ENCODE assay signal across 9 cellular contexts in genomic region chr12:132142679-132143327, GRCh38. TPM values are rescaled to one million over a fixed set of nuclear protein-coding genes. Genes with fewer than 3 reads are reported as not detected.
DNase-seq lines count a peak whose midpoint lies in the region; ATAC-seq and TF ChIP-seq lines count a peak whose summit lies in the region.
"Had no signal": no experiment of that assay in that cellular context is flagged by ENCODE, and none has a peak within 500 bp of the region (broad histone marks: within the 10 kb centered on the region; RNA-seq: fewer than 3 reads in every experiment).

No MANE protein-coding gene starts in this region.

- intact Hi-C loops in prostate gland (cut with DNase I): no loop called here

- H3K36me3 ChIP-seq in GM06990 (ENCODE audit: control insufficient read depth, insufficient read depth, low read length) (peaks cover 37% of the 10 kb centered on the region), RWPE2 (ENCODE audit: low read depth) (peaks cover 49% of the 10 kb centered on the region), prostate gland (peaks cover 18 to 21% of the 10 kb centered on the region in 2 donors)

- ATAC-seq in RWPE2 (ENCODE audit: low read depth) (no peak), GM19395 (IDR thresholded peaks at IDR 0.05; ENCODE audit: unreplicated experiment) (no peak)

- TF ChIP-seq POLR2A in prostate gland (IDR thresholded peaks at IDR 0.05): no peak

- DNase-seq in GM06990 (ENCODE audit: extremely low read depth, insufficient read length): no peak
- DNase-seq in RWPE2 (ENCODE audit: low spot score): peak; percentile 47
- no peak for DNase-seq in fibroblast of mammary gland (ENCODE audit: low read depth)
- DNase-seq in prostate gland (ENCODE audit: low spot score): no peak
- DNase-seq in kidney glomerular epithelial cell (lab: John Stamatoyannopoulos, UW): no peak
- DNase-seq in NCI-H226: no peak
- no peak for DNase-seq in cortex of kidney (lab: John Stamatoyannopoulos, UW)
- DNase-seq: NK-92 treated with Interleukin-12 subunit alpha and Interleukin-12 subunit beta, amount 100 ng/mL, for 24 hours had no signal

- H3K27ac ChIP-seq in RWPE2 (ENCODE audit: poor library complexity, severe bottlenecking): no peak overlapping the region
- no peak overlapping the region for H3K27ac ChIP-seq in prostate gland

- H3K4me1 ChIP-seq in RWPE2 (ENCODE audit: insufficient read depth, poor library complexity, severe bottlenecking): no peaks in the 10 kb centered on the region
- H3K4me1 ChIP-seq in prostate gland (replicated peaks): peaks cover 14% of the 10 kb centered on the region

- H3K4me3 ChIP-seq in GM06990 (replicated peaks; ENCODE audit: low read depth, low read length): peak overlapping the region; percentile 92
- H3K4me3 ChIP-seq in RWPE2 (ENCODE audit: severe bottlenecking): peak overlapping the region; percentile 92
- H3K4me3 ChIP-seq in fibroblast of mammary gland (ENCODE audit: control insufficient read depth, low read depth, low read length): peak overlapping the region; percentile 57
- peak overlapping the region; percentile 99 for H3K4me3 ChIP-seq in prostate gland

- TF ChIP-seq CTCF in GM06990 (IDR thresholded peaks at IDR 0.05; ENCODE audit: insufficient read depth, low read length, poor library complexity, severe bottlenecking): no peak
- TF ChIP-seq CTCF in RWPE2 (IDR thresholded peaks at IDR 0.05; ENCODE audit: poor library complexity, severe bottlenecking): no peak
- TF ChIP-seq CTCF in fibroblast of mammary gland (conservative IDR thresholded peaks at IDR 0.05; ENCODE audit: control insufficient read depth, insufficient read depth, low read depth, low read length): no peak
- no peak for TF ChIP-seq CTCF in prostate gland (IDR thresholded peaks at IDR 0.05)

- 74% methylated on average over 24 of the region's 24 CpGs for WGBS in prostate gland

- H3K9me3 ChIP-seq in RWPE2 (ENCODE audit: severe bottlenecking) (no peaks in the 10 kb centered on the region), prostate gland (no peaks in the 10 kb centered on the region)

- H3K27me3 ChIP-seq in GM06990 (replicated peaks; ENCODE audit: control insufficient read depth, insufficient read depth, low read length) (no peaks in the 10 kb centered on the region), RWPE2 (ENCODE audit: insufficient read depth, poor library complexity, severe bottlenecking) (no peaks in the 10 kb centered on the region), prostate gland (replicated peaks; ENCODE audit: insufficient read depth) (no peaks in the 10 kb centered on the region)

RNA-seq across cellular contexts. Expression of gene DDX51, which starts 1.3 kb away (rescaled TPM):
- 10 to 100 TPM; 12.7 to 29.0 TPM for total RNA-seq in prostate gland

RNA-seq across cellular contexts. Expression of gene NOC4L, which starts 1.5 kb away (rescaled TPM):
- 10 to 100 TPM; 12.4 to 32.5 TPM for total RNA-seq in prostate gland
